ENCODE assay signal across 1 cellular context in genomic region chr6:32216292-32216691, GRCh38.
TF ChIP-seq lines count a peak whose summit lies in the region.

No MANE protein-coding gene starts in this region.

TF ChIP-seq in K562, 482 proteins besides CTCF, POLR2A, EP300 and RAD21 (continued from another document and continues in another):
- TF ChIP-seq, protein P1, sequence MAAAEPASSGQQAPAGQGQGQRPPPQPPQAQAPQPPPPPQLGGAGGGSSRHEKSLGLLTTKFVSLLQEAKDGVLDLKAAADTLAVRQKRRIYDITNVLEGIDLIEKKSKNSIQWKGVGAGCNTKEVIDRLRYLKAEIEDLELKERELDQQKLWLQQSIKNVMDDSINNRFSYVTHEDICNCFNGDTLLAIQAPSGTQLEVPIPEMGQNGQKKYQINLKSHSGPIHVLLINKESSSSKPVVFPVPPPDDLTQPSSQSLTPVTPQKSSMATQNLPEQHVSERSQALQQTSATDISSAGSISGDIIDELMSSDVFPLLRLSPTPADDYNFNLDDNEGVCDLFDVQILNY (CRISPR knock-in tag; IDR thresholded peaks at IDR 0.05) = no peak
- TF ChIP-seq BMI1 (IDR thresholded peaks at IDR 0.05; ENCODE audit: low read length) (no peak), ZNF282 (CRISPR knock-in tag; IDR thresholded peaks at IDR 0.05) (no peak), ELF4 (CRISPR knock-in tag; IDR thresholded peaks at IDR 0.05) (no peak), TAF1 (IDR thresholded peaks at IDR 0.05; ENCODE audit: control insufficient read depth, extremely low read depth, insufficient read depth, low read length, severe bottlenecking) (no peak), MCM5 (IDR thresholded peaks at IDR 0.05; ENCODE audit: low read depth) (no peak), SMAD4 (CRISPR knock-in tag; conservative IDR thresholded peaks at IDR 0.05) (0 out of 2 replicates have a peak, but pooled peaks have one; percentile 39), MAFG (tag; conservative IDR thresholded peaks at IDR 0.05) (no peak), ZBTB1 (CRISPR knock-in tag; IDR thresholded peaks at IDR 0.05; ENCODE audit: borderline replicate concordance, low read depth) (no peak), CBX8 (IDR thresholded peaks at IDR 0.05; ENCODE audit: borderline replicate concordance, extremely low read depth, low read depth, low read length, poor library complexity, severe bottlenecking) (no peak), ASH1L (IDR thresholded peaks at IDR 0.05; ENCODE audit: borderline replicate concordance, low read depth, partially characterized antibody) (no peak), ZNF76 (CRISPR knock-in tag; IDR thresholded peaks at IDR 0.05; ENCODE audit: borderline replicate concordance) (no peak), YY1 (IDR thresholded peaks at IDR 0.05; ENCODE audit: borderline replicate concordance in 1 of 3, control insufficient read depth in 1 of 3, extremely low read depth in 1 of 3, insufficient read depth in 3 of 3, insufficient read length in 1 of 3, insufficient replicate concordance in 2 of 3, low read depth in 1 of 3, low read length in 2 of 3) (peak in 1 of 3 experiments; percentile 54), SAFB2 (IDR thresholded peaks at IDR 0.05; ENCODE audit: borderline replicate concordance, low read depth, low read length, severe bottlenecking) (no peak), ZNF280A (IDR thresholded peaks at IDR 0.05; ENCODE audit: low read depth, partially characterized antibody) (no peak), NFE2 (IDR thresholded peaks at IDR 0.05; ENCODE audit: low read depth) (no peak), ZNF707 (CRISPR knock-in tag; conservative IDR thresholded peaks at IDR 0.05) (no peak), GATAD2A (IDR thresholded peaks at IDR 0.05) (no peak), CREB1 (IDR thresholded peaks at IDR 0.05) (no peak), CREB1 (CRISPR knock-in tag; IDR thresholded peaks at IDR 0.05) (no peak), ZMIZ1 (IDR thresholded peaks at IDR 0.05; ENCODE audit: low read depth in 2 of 2, low read length in 2 of 2) (no peak), POLR3G (IDR thresholded peaks at IDR 0.05; ENCODE audit: extremely low read depth, insufficient read length, insufficient replicate concordance) (no peak), CHD2 (IDR thresholded peaks at IDR 0.05; ENCODE audit: low read depth, low read length) (no peak), U2AF2 (optimal IDR thresholded peaks at IDR 0.05; ENCODE audit: low read depth, low read length) (no peak), DMBX1 (CRISPR knock-in tag; IDR thresholded peaks at IDR 0.05; ENCODE audit: borderline replicate concordance) (0 out of 2 replicates have a peak, but pooled peaks have one; percentile 42), PTTG1 (tag; IDR thresholded peaks at IDR 0.05; ENCODE audit: low read depth) (no peak; the same call in 1 of the 2 replicates), MEIS2 (IDR thresholded peaks at IDR 0.05; ENCODE audit: partially characterized antibody) (no peak), NFE2L1 (tag; IDR thresholded peaks at IDR 0.05; ENCODE audit: borderline replicate concordance, low read depth) (no peak), ZNF780A (CRISPR knock-in tag; IDR thresholded peaks at IDR 0.05) (no peak), ZNF639 (CRISPR knock-in tag; conservative IDR thresholded peaks at IDR 0.05 in 1 of 2, IDR thresholded peaks at IDR 0.05 in 1 of 2) (no peak), ILF3 (IDR thresholded peaks at IDR 0.05; ENCODE audit: borderline replicate concordance) (no peak), STAT5A (IDR thresholded peaks at IDR 0.05; ENCODE audit: borderline replicate concordance, low read length) (no peak), YBX1 (IDR thresholded peaks at IDR 0.05) (no peak), TCFL5 (CRISPR knock-in tag; conservative IDR thresholded peaks at IDR 0.05) (0 out of 2 replicates have a peak, but pooled peaks have one; percentile 44), NR2C1 (IDR thresholded peaks at IDR 0.05) (no peak), NR2C1 (tag; IDR thresholded peaks at IDR 0.05) (0 out of 2 replicates have a peak, but pooled peaks have one; percentile 40), SNIP1 (IDR thresholded peaks at IDR 0.05; ENCODE audit: low read depth) (no peak), ILK (tag; IDR thresholded peaks at IDR 0.05; ENCODE audit: borderline replicate concordance, low read depth) (no peak), ZNF239 (CRISPR knock-in tag; IDR thresholded peaks at IDR 0.05) (peak; percentile 48; the same call in 1 of the 2 replicates), SAP30 (IDR thresholded peaks at IDR 0.05; ENCODE audit: borderline replicate concordance, insufficient read depth, low read depth, low read length, poor library complexity, severe bottlenecking) (no peak), ATF3 (IDR thresholded peaks at IDR 0.05) (no peak), ATF3 (CRISPR knock-in tag; conservative IDR thresholded peaks at IDR 0.05) (no peak), NR2F6 (CRISPR knock-in tag; IDR thresholded peaks at IDR 0.05) (no peak), KLF6 (CRISPR knock-in tag; IDR thresholded peaks at IDR 0.05; ENCODE audit: borderline replicate concordance) (peak; percentile 35; the same call in 1 of the 2 replicates), FOXO4 (CRISPR knock-in tag; IDR thresholded peaks at IDR 0.05) (no peak), BRCA1 (IDR thresholded peaks at IDR 0.05) (no peak), BRCA1 (CRISPR knock-in tag; IDR thresholded peaks at IDR 0.05) (no peak), OTX1 (CRISPR knock-in tag; IDR thresholded peaks at IDR 0.05) (no peak), ZNF589 (CRISPR knock-in tag; IDR thresholded peaks at IDR 0.05; ENCODE audit: low read depth) (no peak; the same call in 1 of the 2 replicates), SIN3B (IDR thresholded peaks at IDR 0.05; ENCODE audit: low read depth) (no peak), FOSL1 (tag; conservative IDR thresholded peaks at IDR 0.05) (no peak), TAL1 (IDR thresholded peaks at IDR 0.05) (peak; percentile 16; the same call in 1 of the 2 replicates), SP2 (IDR thresholded peaks at IDR 0.05; ENCODE audit: extremely low read depth, low read depth, low read length, poor library complexity, severe bottlenecking) (no peak), ZNF717 (CRISPR knock-in tag; IDR thresholded peaks at IDR 0.05) (no peak), NCOA1 (IDR thresholded peaks at IDR 0.05; ENCODE audit: low read depth) (no peak), HMG20A (CRISPR knock-in tag; conservative IDR thresholded peaks at IDR 0.05) (no peak), ADNP (tag; IDR thresholded peaks at IDR 0.05) (0 out of 2 replicates have a peak, but pooled peaks have one; percentile 37), PML (IDR thresholded peaks at IDR 0.05; ENCODE audit: low read length) (no peak)
- TF ChIP-seq, protein P2, sequence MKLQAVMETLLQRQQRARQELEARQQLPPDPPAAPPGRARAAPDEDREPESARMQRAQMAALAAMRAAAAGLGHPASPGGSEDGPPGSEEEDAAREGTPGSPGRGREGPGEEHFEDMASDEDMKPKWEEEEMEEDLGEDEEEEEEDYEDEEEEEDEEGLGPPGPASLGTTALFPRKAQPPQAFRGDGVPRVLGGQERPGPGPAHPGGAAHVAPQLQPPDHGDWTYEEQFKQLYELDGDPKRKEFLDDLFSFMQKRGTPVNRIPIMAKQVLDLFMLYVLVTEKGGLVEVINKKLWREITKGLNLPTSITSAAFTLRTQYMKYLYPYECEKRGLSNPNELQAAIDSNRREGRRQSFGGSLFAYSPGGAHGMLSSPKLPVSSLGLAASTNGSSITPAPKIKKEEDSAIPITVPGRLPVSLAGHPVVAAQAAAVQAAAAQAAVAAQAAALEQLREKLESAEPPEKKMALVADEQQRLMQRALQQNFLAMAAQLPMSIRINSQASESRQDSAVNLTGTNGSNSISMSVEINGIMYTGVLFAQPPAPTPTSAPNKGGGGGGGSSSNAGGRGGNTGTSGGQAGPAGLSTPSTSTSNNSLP (IDR thresholded peaks at IDR 0.05; ENCODE audit: borderline replicate concordance, low read depth, low read length) = no peak
- TF ChIP-seq, protein P3, sequence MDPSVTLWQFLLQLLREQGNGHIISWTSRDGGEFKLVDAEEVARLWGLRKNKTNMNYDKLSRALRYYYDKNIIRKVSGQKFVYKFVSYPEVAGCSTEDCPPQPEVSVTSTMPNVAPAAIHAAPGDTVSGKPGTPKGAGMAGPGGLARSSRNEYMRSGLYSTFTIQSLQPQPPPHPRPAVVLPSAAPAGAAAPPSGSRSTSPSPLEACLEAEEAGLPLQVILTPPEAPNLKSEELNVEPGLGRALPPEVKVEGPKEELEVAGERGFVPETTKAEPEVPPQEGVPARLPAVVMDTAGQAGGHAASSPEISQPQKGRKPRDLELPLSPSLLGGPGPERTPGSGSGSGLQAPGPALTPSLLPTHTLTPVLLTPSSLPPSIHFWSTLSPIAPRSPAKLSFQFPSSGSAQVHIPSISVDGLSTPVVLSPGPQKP (CRISPR knock-in tag; IDR thresholded peaks at IDR 0.05) = no peak
- TF ChIP-seq, protein P4, sequence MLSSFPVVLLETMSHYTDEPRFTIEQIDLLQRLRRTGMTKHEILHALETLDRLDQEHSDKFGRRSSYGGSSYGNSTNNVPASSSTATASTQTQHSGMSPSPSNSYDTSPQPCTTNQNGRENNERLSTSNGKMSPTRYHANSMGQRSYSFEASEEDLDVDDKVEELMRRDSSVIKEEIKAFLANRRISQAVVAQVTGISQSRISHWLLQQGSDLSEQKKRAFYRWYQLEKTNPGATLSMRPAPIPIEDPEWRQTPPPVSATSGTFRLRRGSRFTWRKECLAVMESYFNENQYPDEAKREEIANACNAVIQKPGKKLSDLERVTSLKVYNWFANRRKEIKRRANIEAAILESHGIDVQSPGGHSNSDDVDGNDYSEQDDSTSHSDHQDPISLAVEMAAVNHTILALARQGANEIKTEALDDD (IDR thresholded peaks at IDR 0.05) = no peak
- TF ChIP-seq, protein P5, sequence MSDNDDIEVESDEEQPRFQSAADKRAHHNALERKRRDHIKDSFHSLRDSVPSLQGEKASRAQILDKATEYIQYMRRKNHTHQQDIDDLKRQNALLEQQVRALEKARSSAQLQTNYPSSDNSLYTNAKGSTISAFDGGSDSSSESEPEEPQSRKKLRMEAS (CRISPR knock-in tag; IDR thresholded peaks at IDR 0.05) = no peak
